Comparison of ENCODE assay signal across 33 cellular contexts in the genomic region with DNA sequence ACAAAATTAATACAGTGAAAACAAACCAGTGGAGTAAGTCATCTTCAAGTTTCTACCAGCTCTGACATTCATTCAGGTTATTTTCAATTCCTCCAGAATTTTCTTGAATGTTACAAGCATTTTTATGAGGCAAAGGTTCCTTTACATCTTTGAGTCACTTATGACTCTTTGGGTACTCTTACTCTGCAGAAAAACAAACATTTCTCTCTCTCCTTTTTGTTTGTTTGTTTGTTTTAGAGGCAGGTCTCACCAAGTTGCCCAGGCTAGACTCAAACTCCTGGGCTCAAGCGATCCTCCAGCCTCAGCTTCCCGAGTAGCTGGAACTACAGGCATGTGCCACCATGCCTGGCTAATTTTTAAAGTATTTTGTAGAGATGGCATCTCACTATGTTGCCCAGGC.
"Had no signal": no experiment of that assay in that cellular context is flagged by ENCODE, and none has a peak within 500 bp of the region (broad histone marks: within the 10 kb centered on the region; RNA-seq: fewer than 3 reads in every experiment).

No MANE protein-coding gene starts in this region.

- H3K27me3 ChIP-seq: adrenal gland, ascending aorta, body of pancreas, brain microvascular endothelial cell, breast epithelium had no signal

- H3K27ac ChIP-seq: adrenal gland, ascending aorta, body of pancreas, brain microvascular endothelial cell, breast epithelium, cardiac muscle cell had no signal

- FAIRE-seq: astrocyte had no signal

- H3K4me3 ChIP-seq: adrenal gland, ascending aorta, body of pancreas, breast epithelium, cardiac muscle cell had no signal

- H3K36me3 ChIP-seq: adrenal gland, brain microvascular endothelial cell, breast epithelium, cardiac muscle cell had no signal

- H3K9me3 ChIP-seq: adrenal gland, ascending aorta, body of pancreas, breast epithelium had no signal

- H3K4me1 ChIP-seq: adrenal gland, ascending aorta had no signal

- ATAC-seq: activated naive CD4-positive, alpha-beta T cell treated with anti-CD3 and anti-CD28 coated beads, Interleukin-2, amount 50 U/mL, for 72 hours; activated naive CD8-positive, alpha-beta T cell treated with anti-CD3 and anti-CD28 coated beads, Interleukin-2, amount 50 U/mL, for 24 hours; activated T-cell treated with anti-CD3 and anti-CD28 coated beads, Interleukin-2, amount 50 U/mL, for 4 hours; activated T-cell treated with anti-CD3 and anti-CD28 coated beads, Interleukin-2, amount 50 U/mL, for 72 hours; activated T-helper 17 cell treated with anti-CD3 and anti-CD28 coated beads, Interleukin-2, amount 50 U/mL, for 72 hours; body of pancreas had no signal

- DNase-seq: activated effector memory CD4-positive, alpha-beta T cell treated with anti-CD3 and anti-CD28 coated beads, Interleukin-2, amount 50 U/mL, for 16 hours; activated effector memory CD4-positive, alpha-beta T cell treated with Interleukin-2 at 50 U/mL for 16 hours; activated gamma-delta T cell; activated gamma-delta T cell treated with Interleukin-2 at 50 U/mL for 16 hours; activated naive CD4-positive, alpha-beta T cell; activated naive CD4-positive, alpha-beta T cell treated with anti-CD3 and anti-CD28 coated beads for 36 hours; activated naive CD4-positive, alpha-beta T cell treated with anti-CD3 and anti-CD28 coated beads, Interleukin-2, amount 10 ng/mL, durations not matched to agents 7 days and 5 days; activated naive CD4-positive, alpha-beta T cell treated with anti-CD3 and anti-CD28 coated beads, Interleukin-2, amount 50 U/mL, for 16 hours; activated naive CD4-positive, alpha-beta T cell treated with Interleukin-2 at 50 U/mL for 16 hours; activated naive CD8-positive, alpha-beta T cell treated with anti-CD3 and anti-CD28 coated beads for 36 hours; activated naive CD8-positive, alpha-beta T cell treated with anti-CD3 and anti-CD28 coated beads, Interleukin-2, amount 10 ng/mL, durations not matched to agents 7 days and 5 days; activated naive CD8-positive, alpha-beta T cell treated with anti-CD3 and anti-CD28 coated beads, Interleukin-2, amount 50 U/mL, for 24 hours; activated T-cell treated with anti-CD3 and anti-CD28 coated beads, Interleukin-2, amount 50 U/mL, for 1 hour; activated T-cell treated with anti-CD3 and anti-CD28 coated beads, Interleukin-2, amount 50 U/mL, for 24 hours; activated T-cell treated with anti-CD3 and anti-CD28 coated beads, Interleukin-2, amount 50 U/mL, for 4 hours; activated T-cell treated with anti-CD3 and anti-CD28 coated beads, Interleukin-2, amount 50 U/mL, for 48 hours; activated T-cell treated with anti-CD3 and anti-CD28 coated beads, Interleukin-2, amount 50 U/mL, for 72 hours; adrenal gland; amniotic stem cell; amygdala; anterior cingulate cortex; aorta; body of pancreas; brain microvascular endothelial cell; caudate nucleus; central memory CD4-positive, alpha-beta T cell; cerebellar nuclear complex had no signal
